In genomic region chr3:9362731-9363530, GRCh38 we compare ENCODE assay signal across 8 cellular contexts. TPM values are rescaled to one million over a fixed set of nuclear protein-coding genes. Genes with fewer than 3 reads are reported as not detected.
DNase-seq lines count a peak whose midpoint lies in the region; ATAC-seq, FAIRE-seq and TF ChIP-seq lines count a peak whose summit lies in the region.

Gene THUMPD3 (plus strand): TSS chr3:9363054. CDS start chr3:9365069, 2,015 bp downstream.

- FAIRE-seq in HTR-8/SVneo (lab: Jason Lieb, UNC): no peak
- FAIRE-seq in endothelial cell of umbilical vein (lab: Jason Lieb, UNC): peak; percentile 92

- DNase-seq in Caco-2 (peak; percentile 92), HTR-8/SVneo (ENCODE audit: insufficient read length, low spot score) (peak; percentile 48), endothelial cell of umbilical vein (ENCODE audit: low read depth, low spot score) (peak; percentile 90), midbrain (lab: John Stamatoyannopoulos, UW) (peak; percentile 93)
- DNase-seq in activated CD8-positive, alpha-beta memory T cell treated with anti-CD3 and anti-CD28 coated beads, Interleukin-2, amount 50 U/mL, for 4 hours: peak; percentile 91
- peak; percentile 93 to 94 for DNase-seq in stimulated activated CD8-positive, alpha-beta memory T cell treated with anti-CD3 and anti-CD28 coated beads, Interleukin-2, amount 100 ng/mL, for 48 hours (ENCODE audit: low read depth in 2 of 2)

- H3K27me3 Mint-ChIP-seq in Caco-2 (ENCODE audit: insufficient read depth, unreplicated experiment): no peaks in the 10 kb centered on the region

- no peaks in the 10 kb centered on the region for H3K9me1 ChIP-seq in endothelial cell of umbilical vein (replicated peaks; ENCODE audit: control insufficient read depth, extremely low read depth, insufficient read depth, low read length)

- H4K20me1 ChIP-seq in OCI-LY1 (ENCODE audit: insufficient read depth, low read length) (no peaks in the 10 kb centered on the region), endothelial cell of umbilical vein (replicated peaks; ENCODE audit: control insufficient read depth, extremely low read depth, insufficient read depth, low read length) (no peaks in the 10 kb centered on the region)

- H3K27ac ChIP-seq in OCI-LY1 (ENCODE audit: low read depth, low read length, poor library complexity, severe bottlenecking): peak within 1 kb of the TSS; percentile 65
- peak within 1 kb of the TSS; percentile 97 for H3K27ac ChIP-seq in endothelial cell of umbilical vein (ENCODE audit: insufficient read depth, low read depth, low read length)

- TF ChIP-seq CTCF in Caco-2 (IDR thresholded peaks at IDR 0.05; ENCODE audit: insufficient read depth in 1 of 2, low read depth in 1 of 2, low read length in 1 of 2, severe bottlenecking in 1 of 2, unreplicated experiment in 1 of 2) (no peak), OCI-LY1 (IDR thresholded peaks at IDR 0.05; ENCODE audit: low read length) (no peak), endothelial cell of umbilical vein (IDR thresholded peaks at IDR 0.05; ENCODE audit: extremely low read depth in 1 of 2, insufficient read depth in 1 of 2, low read depth in 1 of 2, low read length in 2 of 2) (no peak)

- H3K36me3 Mint-ChIP-seq in Caco-2 (ENCODE audit: insufficient read depth, unreplicated experiment): peaks cover 30% of the 10 kb centered on the region

- H3K9me2 ChIP-seq in OCI-LY1 (ENCODE audit: low read depth, low read length): no peaks in the 10 kb centered on the region

- no peaks in the 10 kb centered on the region for H3K27me3 ChIP-seq in Caco-2 (replicated peaks; ENCODE audit: control insufficient read depth, insufficient read depth, low read length)
- no peaks in the 10 kb centered on the region for H3K27me3 ChIP-seq in OCI-LY1 (ENCODE audit: insufficient read depth, low read length)
- no peaks in the 10 kb centered on the region for H3K27me3 ChIP-seq in endothelial cell of umbilical vein (ENCODE audit: control insufficient read depth in 2 of 2, insufficient read depth in 2 of 2, low read length in 2 of 2)

- TF ChIP-seq POLR2A in endothelial cell of umbilical vein (IDR thresholded peaks at IDR 0.05; ENCODE audit: low read depth, low read length): peak; percentile 95

- intact Hi-C loops in Caco-2 (cut with micrococcal nuclease; ENCODE audit: unreplicated experiment): loop anchor here (1.0 kb wide), 2 partner anchors 10 to 33 kb away; no protein-coding TSS in a partner anchor
- intact Hi-C loops in endothelial cell of umbilical vein (cut with micrococcal nuclease): loop anchor here (1.0 to 2.0 kb wide), 4 partner anchors 33 to 286 kb away; partner anchors contain the start of gene MTMR14

- H3K9me3 Mint-ChIP-seq in Caco-2 (ENCODE audit: unreplicated experiment): no peaks in the 10 kb centered on the region

- peak within 1 kb of the TSS; percentile 68 for H3K4me2 ChIP-seq in OCI-LY1 (ENCODE audit: low read length)
- peak within 1 kb of the TSS; percentile 73 for H3K4me2 ChIP-seq in endothelial cell of umbilical vein (ENCODE audit: insufficient read depth, low read length)

- CTCF ChIA-PET in Caco-2 (lab: Charles Lee): interaction anchor here (1.1 to 2.5 kb wide), 3 partner anchors 10 to 34 kb away, joined by 4 to 30 read pairs (median 6); partner anchors contain the start of gene SETD5
- CTCF ChIA-PET in endothelial cell of umbilical vein (lab: Charles Lee): interaction anchor here (0.6 to 3.1 kb wide), 8 partner anchors 10 to 370 kb away, joined by 3 to 45 read pairs (median 4); no protein-coding TSS in a partner anchor

- POLR2A ChIA-PET in Caco-2 (lab: Charles Lee) (interaction anchor here (0.6 to 1.8 kb wide), 13 partner anchors 10 to 1886 kb away, joined by 3 to 49 read pairs (median 4); partner anchors contain the start of genes ARPC4, SETD5 and SRGAP3), endothelial cell of umbilical vein (lab: Charles Lee) (interaction anchor here (0.6 to 2.1 kb wide), 3 partner anchors 33 to 302 kb away, joined by 3 to 20 read pairs (median 4); partner anchors contain the start of gene SETD5)

- peaks cover 9% of the 10 kb centered on the region; the same call in 1 of the 2 replicates for H3K79me2 ChIP-seq in OCI-LY1 (ENCODE audit: insufficient read depth, low read length)
- H3K79me2 ChIP-seq in endothelial cell of umbilical vein (ENCODE audit: control insufficient read depth, insufficient read depth, low read length): peaks cover 8% of the 10 kb centered on the region

- dilution Hi-C loops in endothelial cell of umbilical vein (cut with MboI; ENCODE audit: extremely low pct_ligation_motif_present, low sequenced_read_pairs): no loop called here

- H3K4me3 ChIP-seq in Caco-2 (ENCODE audit: low read depth, low read length) (peak within 1 kb of the TSS; percentile 52), OCI-LY1 (ENCODE audit: low read depth, low read length, poor library complexity, severe bottlenecking) (peak within 1 kb of the TSS; percentile 73), endothelial cell of umbilical vein (replicated peaks in 1 of 3; ENCODE audit: insufficient read depth in 1 of 3, low read depth in 1 of 3, low read length in 3 of 3) (peak within 1 kb of the TSS; percentile 50 to 72 (median 55))

- peak; percentile 96 for ATAC-seq in GM21367 (IDR thresholded peaks at IDR 0.05; ENCODE audit: unreplicated experiment)

- H3K4me3 Mint-ChIP-seq in Caco-2 (ENCODE audit: unreplicated experiment): peak within 1 kb of the TSS; percentile 99

- H3K4me1 Mint-ChIP-seq in Caco-2 (ENCODE audit: low read depth, unreplicated experiment): peaks cover 13% of the 10 kb centered on the region

- no peak within 1 kb of the TSS for H2AFZ ChIP-seq in OCI-LY1 (ENCODE audit: low read length)
- peak within 1 kb of the TSS; percentile 71 for H2AFZ ChIP-seq in endothelial cell of umbilical vein (ENCODE audit: low read depth, low read length)

- peaks cover 2% of the 10 kb centered on the region; the same call in 1 of the 2 replicates for H3K36me3 ChIP-seq in Caco-2 (ENCODE audit: control insufficient read depth, insufficient read depth, low read length)
- peaks cover 35% of the 10 kb centered on the region for H3K36me3 ChIP-seq in OCI-LY1 (ENCODE audit: insufficient read depth, low read length)
- peaks cover 0 to 1% of the 10 kb centered on the region in 2 experiments for H3K36me3 ChIP-seq in endothelial cell of umbilical vein (ENCODE audit: control insufficient read depth in 2 of 2, extremely low read depth in 1 of 2, insufficient read depth in 2 of 2, low read length in 2 of 2)

- peaks cover 15% of the 10 kb centered on the region; the same call in 1 of the 2 replicates for H3K4me1 ChIP-seq in Caco-2
- H3K4me1 ChIP-seq in OCI-LY1 (ENCODE audit: insufficient read depth, low read length, severe bottlenecking): peaks cover 20% of the 10 kb centered on the region
- peaks cover 7% of the 10 kb centered on the region for H3K4me1 ChIP-seq in endothelial cell of umbilical vein (ENCODE audit: control insufficient read depth, extremely low read depth, insufficient read depth, low read length)

- H3K9me3 ChIP-seq in Caco-2 (no peaks in the 10 kb centered on the region), OCI-LY1 (ENCODE audit: low read length) (no peaks in the 10 kb centered on the region), endothelial cell of umbilical vein (replicated peaks; ENCODE audit: control insufficient read depth, insufficient read depth, low read length) (no peaks in the 10 kb centered on the region)

- no peaks in the 10 kb centered on the region for H3F3A ChIP-seq in OCI-LY1 (ENCODE audit: insufficient read depth, low read length)

- H3K9ac ChIP-seq in OCI-LY1 (ENCODE audit: low read length) (peak within 1 kb of the TSS; percentile 80), endothelial cell of umbilical vein (replicated peaks; ENCODE audit: extremely low read depth, insufficient read depth, low read length) (peak within 1 kb of the TSS; percentile 95)

- BruUV-seq in Caco-2 (replicated peaks; lab: Mats Ljungman, UMichigan) (TSS peak; percentile 59), endothelial cell of umbilical vein (replicated peaks; lab: Mats Ljungman, UMichigan) (TSS peak; percentile 92)

- peak within 1 kb of the TSS; percentile 99 for H3K27ac Mint-ChIP-seq in Caco-2 (ENCODE audit: unreplicated experiment)

TF ChIP-seq in endothelial cell of umbilical vein, 7 proteins besides CTCF, POLR2A, EP300 and RAD21:
- no peak for TF ChIP-seq GATA2 (IDR thresholded peaks at IDR 0.05; ENCODE audit: insufficient read depth, insufficient read length, low read depth, low read length)
- TF ChIP-seq POLR2AphosphoS5 (IDR thresholded peaks at IDR 0.05; ENCODE audit: insufficient read depth, low read depth, low read length): peak; percentile 96
- no peak for TF ChIP-seq EZH2 (IDR thresholded peaks at IDR 0.05; ENCODE audit: borderline replicate concordance, low read depth, low read length, severe bottlenecking)
- TF ChIP-seq JUN (IDR thresholded peaks at IDR 0.05; ENCODE audit: borderline replicate concordance, insufficient read depth, insufficient read length, low read depth): peak; percentile 4
- TF ChIP-seq MYC (IDR thresholded peaks at IDR 0.05; ENCODE audit: low read depth, low read length): peak; percentile 2
- TF ChIP-seq, protein P1, sequence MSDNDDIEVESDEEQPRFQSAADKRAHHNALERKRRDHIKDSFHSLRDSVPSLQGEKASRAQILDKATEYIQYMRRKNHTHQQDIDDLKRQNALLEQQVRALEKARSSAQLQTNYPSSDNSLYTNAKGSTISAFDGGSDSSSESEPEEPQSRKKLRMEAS (IDR thresholded peaks at IDR 0.05; ENCODE audit: insufficient read depth, insufficient read length): no peak
- TF ChIP-seq FOS (IDR thresholded peaks at IDR 0.05; ENCODE audit: borderline replicate concordance, insufficient read depth, low read length): peak; percentile 17

RNA-seq across cellular contexts. Expression of gene THUMPD3, which starts in this region (rescaled TPM):
- total RNA-seq in Caco-2 (2022) (56.0 and 62.2 TPM in 2 replicates), endothelial cell of umbilical vein (22.7 and 26.5 TPM in 2 replicates)
- 10.0 and 10.5 TPM in 2 replicates for polyA plus RNA-seq in endothelial cell of umbilical vein
- 15.7 and 17.8 TPM in 2 replicates for polyA plus RNA-seq in endothelial cell of umbilical vein (2011; cell fraction: cytosol; rRNA removed)
- polyA plus RNA-seq in endothelial cell of umbilical vein (2011; cell fraction: nucleus; rRNA removed): 13.4 and 13.5 TPM in 2 replicates
- 29.0 and 37.1 TPM in 2 replicates for polyA plus RNA-seq in endothelial cell of umbilical vein (2012)
- 19.3 and 33.5 TPM in 2 replicates for polyA minus RNA-seq in endothelial cell of umbilical vein
- 37.1 TPM for polyA minus RNA-seq in endothelial cell of umbilical vein (2011; cell fraction: cytosol; rRNA and poly(A)+ RNA removed)
- polyA minus RNA-seq in endothelial cell of umbilical vein (2011; cell fraction: nucleus; rRNA and poly(A)+ RNA removed): 13.6 and 15.8 TPM in 2 replicates

Comparison
In these comparisons a context has a peak if more than half of its experiments do, and no peak if none do; other contexts are left out.
1. Peak in every context shown above with its lines: DNase-seq, ATAC-seq, H3K4me3 ChIP-seq and H3K27ac ChIP-seq.